In the genomic region with DNA sequence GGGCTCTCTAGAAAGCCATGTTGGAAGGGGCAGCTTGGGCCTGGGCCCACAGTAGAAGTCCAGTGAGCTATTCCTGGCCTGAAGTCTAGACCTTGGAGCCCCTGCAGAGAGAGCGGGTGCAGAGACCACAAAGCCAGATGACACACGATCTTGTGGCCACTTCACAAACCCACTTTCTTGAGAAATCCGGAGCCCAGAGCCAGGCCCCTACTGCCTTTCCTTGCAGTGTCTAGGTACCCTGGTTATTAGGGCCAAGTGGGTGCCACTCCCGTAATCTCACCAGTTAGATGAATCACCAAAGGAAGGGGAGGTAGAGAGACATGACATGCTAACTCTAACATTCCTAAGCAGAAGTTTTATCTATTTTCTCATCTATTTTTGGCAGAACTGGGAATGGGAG, we compare ENCODE assay signal across 26 cellular contexts.
"Had no signal": no experiment of that assay in that cellular context is flagged by ENCODE, and none has a peak within 500 bp of the region (broad histone marks: within the 10 kb centered on the region; RNA-seq: fewer than 3 reads in every experiment).

No MANE protein-coding gene starts in this region.

- H3K4me3 ChIP-seq: gastroesophageal sphincter, heart right ventricle, neural progenitor cell, psoas muscle, skin epidermis, tibial artery, vagina had no signal

- H3K27ac ChIP-seq: brain microvascular endothelial cell, gastroesophageal sphincter, heart right ventricle, neural progenitor cell, psoas muscle, skin epidermis, tibial artery, vagina had no signal

- ATAC-seq: activated CD8-positive, alpha-beta memory T cell treated with anti-CD3 and anti-CD28 coated beads, Interleukin-2, amount 10 ng/mL, durations not matched to agents 7 days and 5 days; activated T-helper 17 cell treated with anti-CD3 and anti-CD28 coated beads, Interleukin-2, amount 50 U/mL, for 72 hours; gastroesophageal sphincter; heart right ventricle; left ventricle myocardium superior; naive thymus-derived CD4-positive, alpha-beta T cell; psoas muscle; stimulated activated naive CD8-positive, alpha-beta T cell treated with anti-CD3 and anti-CD28 coated beads, Interleukin-15, Interleukin-2, amounts not matched to agents 100 U/mL and 50 U/mL, for 24 hours had no signal

- H3K27ac Mint-ChIP-seq: activated CD4-positive, alpha-beta memory T cell treated with anti-CD3 and anti-CD28 coated beads, Interleukin-2, amount 10 ng/mL, durations not matched to agents 7 days and 5 days; activated CD8-positive, alpha-beta memory T cell treated with anti-CD3 and anti-CD28 coated beads, Interleukin-2, amount 10 ng/mL, durations not matched to agents 7 days and 5 days; activated naive CD8-positive, alpha-beta T cell treated with anti-CD3 and anti-CD28 coated beads for 36 hours; activated T-helper 17 cell treated with anti-CD3 and anti-CD28 coated beads, Interleukin-2, amount 50 U/mL, for 72 hours; memory B cell; naive thymus-derived CD4-positive, alpha-beta T cell; neural progenitor cell; T-helper 2 cell treated with Interferon-gamma antibody and Interleukin-4, amounts not matched to agents 5 μg/mL and 100 μg/mL, for 36 hours had no signal

- H2AFZ ChIP-seq: neural progenitor cell had no signal

- H3K27me3 Mint-ChIP-seq: activated CD4-positive, alpha-beta memory T cell treated with anti-CD3 and anti-CD28 coated beads, Interleukin-2, amount 10 ng/mL, durations not matched to agents 7 days and 5 days; activated CD8-positive, alpha-beta memory T cell treated with anti-CD3 and anti-CD28 coated beads, Interleukin-2, amount 10 ng/mL, durations not matched to agents 7 days and 5 days; activated naive CD8-positive, alpha-beta T cell treated with anti-CD3 and anti-CD28 coated beads for 36 hours; central memory CD8-positive, alpha-beta T cell had no signal

- H3K9me3 ChIP-seq: gastroesophageal sphincter, heart right ventricle, psoas muscle, tibial artery, vagina had no signal

- DNase-seq: activated CD4-positive, alpha-beta memory T cell treated with anti-CD3 and anti-CD28 coated beads, Interleukin-2, amount 10 ng/mL, durations not matched to agents 7 days and 5 days; activated CD4-positive, alpha-beta T cell treated with anti-CD3 and anti-CD28 coated beads for 48 hours; activated CD4-positive, CD25-positive, alpha-beta regulatory T cell; activated CD8-positive, alpha-beta memory T cell treated with anti-CD3 and anti-CD28 coated beads, Interleukin-2, amount 10 ng/mL, durations not matched to agents 7 days and 5 days; activated naive CD4-positive, alpha-beta T cell; activated naive CD8-positive, alpha-beta T cell treated with anti-CD3 and anti-CD28 coated beads for 36 hours; brain microvascular endothelial cell; cortex of kidney; heart right ventricle; kidney glomerular epithelial cell; left ventricle myocardium superior; naive thymus-derived CD4-positive, alpha-beta T cell; psoas muscle; right cardiac atrium; stimulated activated naive CD8-positive, alpha-beta T cell treated with anti-CD3 and anti-CD28 coated beads, Interleukin-15, Interleukin-2, amounts not matched to agents 100 U/mL and 50 U/mL, for 24 hours; substantia nigra; tibial artery had no signal

- H3K4me2 ChIP-seq: neural progenitor cell had no signal

- H3K4me1 Mint-ChIP-seq: activated CD4-positive, alpha-beta memory T cell treated with anti-CD3 and anti-CD28 coated beads, Interleukin-2, amount 10 ng/mL, durations not matched to agents 7 days and 5 days; activated CD8-positive, alpha-beta memory T cell treated with anti-CD3 and anti-CD28 coated beads, Interleukin-2, amount 10 ng/mL, durations not matched to agents 7 days and 5 days; activated naive CD8-positive, alpha-beta T cell treated with anti-CD3 and anti-CD28 coated beads for 36 hours; activated T-helper 17 cell treated with anti-CD3 and anti-CD28 coated beads, Interleukin-2, amount 50 U/mL, for 72 hours; central memory CD8-positive, alpha-beta T cell; memory B cell; naive thymus-derived CD4-positive, alpha-beta T cell had no signal

- H3K9ac ChIP-seq: neural progenitor cell had no signal

- H3K36me3 ChIP-seq: brain microvascular endothelial cell, gastroesophageal sphincter, heart right ventricle, neural progenitor cell, tibial artery, vagina had no signal

- H3K4me3 Mint-ChIP-seq: activated CD4-positive, alpha-beta memory T cell treated with anti-CD3 and anti-CD28 coated beads, Interleukin-2, amount 10 ng/mL, durations not matched to agents 7 days and 5 days; activated CD8-positive, alpha-beta memory T cell treated with anti-CD3 and anti-CD28 coated beads, Interleukin-2, amount 10 ng/mL, durations not matched to agents 7 days and 5 days; activated naive CD8-positive, alpha-beta T cell treated with anti-CD3 and anti-CD28 coated beads for 36 hours; activated T-helper 17 cell treated with anti-CD3 and anti-CD28 coated beads, Interleukin-2, amount 50 U/mL, for 72 hours; central memory CD8-positive, alpha-beta T cell; memory B cell; naive thymus-derived CD4-positive, alpha-beta T cell; neural progenitor cell; T-helper 2 cell treated with Interferon-gamma antibody and Interleukin-4, amounts not matched to agents 5 μg/mL and 100 μg/mL, for 36 hours had no signal

- H3K27me3 ChIP-seq: brain microvascular endothelial cell, gastroesophageal sphincter, heart right ventricle, neural progenitor cell, tibial artery, vagina had no signal

- H3K36me3 Mint-ChIP-seq: activated CD8-positive, alpha-beta memory T cell treated with anti-CD3 and anti-CD28 coated beads, Interleukin-2, amount 10 ng/mL, durations not matched to agents 7 days and 5 days; activated naive CD8-positive, alpha-beta T cell treated with anti-CD3 and anti-CD28 coated beads for 36 hours; memory B cell; naive thymus-derived CD4-positive, alpha-beta T cell; neural progenitor cell had no signal

- H3K4me1 ChIP-seq: gastroesophageal sphincter, heart right ventricle, psoas muscle, tibial artery, vagina had no signal

- H3K9me3 Mint-ChIP-seq: activated CD4-positive, alpha-beta memory T cell treated with anti-CD3 and anti-CD28 coated beads, Interleukin-2, amount 10 ng/mL, durations not matched to agents 7 days and 5 days; activated naive CD8-positive, alpha-beta T cell treated with anti-CD3 and anti-CD28 coated beads for 36 hours; activated T-helper 17 cell treated with anti-CD3 and anti-CD28 coated beads, Interleukin-2, amount 50 U/mL, for 72 hours; central memory CD8-positive, alpha-beta T cell; memory B cell; neural progenitor cell; T-helper 2 cell treated with Interferon-gamma antibody and Interleukin-4, amounts not matched to agents 5 μg/mL and 100 μg/mL, for 36 hours had no signal

- FAIRE-seq: endometrium had no signal
